ENCODE assay signal across 38 cellular contexts in the genomic region with DNA sequence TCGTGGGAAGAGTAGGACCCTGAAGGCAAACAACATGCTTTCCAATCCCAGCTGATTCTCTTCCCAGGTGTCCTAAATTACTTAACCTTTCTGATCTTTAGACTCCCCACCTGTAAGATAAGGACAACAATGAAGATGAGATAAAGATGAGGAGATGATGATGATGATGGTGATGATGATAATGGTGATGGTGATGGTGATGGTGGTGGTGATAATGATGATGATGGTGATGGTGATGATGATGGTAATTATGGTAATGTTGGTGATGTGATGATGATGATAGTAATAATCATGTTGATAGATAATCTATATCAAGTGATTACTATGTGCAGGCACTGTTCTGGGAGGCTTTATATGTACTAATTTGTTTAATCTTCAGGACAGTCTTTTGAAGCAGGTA. TPM values are rescaled to one million over a fixed set of nuclear protein-coding genes. Genes with fewer than 3 reads are reported as not detected.
"Had no signal": no experiment of that assay in that cellular context is flagged by ENCODE, and none has a peak within 500 bp of the region (broad histone marks: within the 10 kb centered on the region; RNA-seq: fewer than 3 reads in every experiment).

No MANE protein-coding gene starts in this region.

- H3K4me3 ChIP-seq: adrenal gland, body of pancreas, breast epithelium had no signal

- ATAC-seq: activated CD8-positive, alpha-beta T cell treated with anti-CD3 and anti-CD28 coated beads for 36 hours; activated naive CD4-positive, alpha-beta T cell treated with anti-CD3 and anti-CD28 coated beads, Interleukin-2, amount 50 U/mL, for 72 hours; activated T-cell treated with anti-CD3 and anti-CD28 coated beads, Interleukin-2, amount 50 U/mL, for 4 hours; activated T-cell treated with anti-CD3 and anti-CD28 coated beads, Interleukin-2, amount 50 U/mL, for 72 hours; activated T-helper 17 cell treated with anti-CD3 and anti-CD28 coated beads, Interleukin-2, amount 50 U/mL, for 72 hours; body of pancreas had no signal

- FAIRE-seq: astrocyte, TTC549 had no signal

- H3K4me1 ChIP-seq: body of pancreas, breast epithelium had no signal

- H3K27ac Mint-ChIP-seq: activated B cell treated with CpG ODN at 0.5 μM for 24 hours; activated CD4-positive, alpha-beta memory T cell treated with anti-CD3 and anti-CD28 coated beads for 36 hours; activated CD4-positive, alpha-beta T cell treated with anti-CD3 and anti-CD28 coated beads, Interleukin-2, amount 10 ng/mL, durations not matched to agents 24 days and 14 days; activated CD8-positive, alpha-beta T cell treated with anti-CD3 and anti-CD28 coated beads for 36 hours; activated naive CD4-positive, alpha-beta T cell treated with anti-CD3 and anti-CD28 coated beads for 36 hours; activated naive CD4-positive, alpha-beta T cell treated with anti-CD3 and anti-CD28 coated beads, Interleukin-2, amount 50 U/mL, for 72 hours; activated naive CD8-positive, alpha-beta T cell treated with anti-CD3 and anti-CD28 coated beads for 36 hours; activated T-cell treated with anti-CD3 and anti-CD28 coated beads, Interleukin-2, amount 50 U/mL, for 72 hours; activated T-helper 1 cell treated with anti-CD3 and anti-CD28 coated beads, Interleukin-12 subunit alpha, Interleukin-12 subunit beta, Interleukin-2, Interleukin-4 antibody, amounts not matched to agents 30 ng/mL and 10 ng/mL and 1 ng/mL, durations not matched to agents 14 hours and 24 hours and 36 hours; activated T-helper 17 cell treated with anti-CD3 and anti-CD28 coated beads, Interleukin-2, amount 50 U/mL, for 72 hours; T-helper 1 cell treated with Interleukin-12 subunit alpha and Interleukin-12 subunit beta and Interleukin-4 antibody, amounts not matched to agents 30 μg/mL and 1 μg/mL, for 36 hours had no signal

- DNase-seq: activated B cell treated with CpG ODN at 0.5 μM for 24 hours; activated CD4-positive, alpha-beta memory T cell treated with anti-CD3 and anti-CD28 coated beads for 36 hours; activated CD4-positive, alpha-beta T cell treated with anti-CD3 and anti-CD28 coated beads for 4 hours; activated CD4-positive, alpha-beta T cell treated with anti-CD3 and anti-CD28 coated beads, Interleukin-2, amount 10 ng/mL, durations not matched to agents 24 days and 14 days; activated CD4-positive, alpha-beta T cell treated with anti-CD3 and anti-CD28 coated beads, Interleukin-2, amount 50 U/mL, for 1 hour; activated CD4-positive, alpha-beta T cell treated with anti-CD3 and anti-CD28 coated beads, Interleukin-2, amount 50 U/mL, for 4 hours; activated CD4-positive, CD25-positive, alpha-beta regulatory T cell treated with anti-CD3 and anti-CD28 coated beads, Interleukin-2, amount 50 U/mL, for 72 hours; activated CD8-positive, alpha-beta memory T cell treated with anti-CD3 and anti-CD28 coated beads, Interleukin-2, amount 50 U/mL, for 4 hours; activated CD8-positive, alpha-beta T cell treated with anti-CD3 and anti-CD28 coated beads for 36 hours; activated effector memory CD4-positive, alpha-beta T cell treated with anti-CD3 and anti-CD28 coated beads, Interleukin-2, amount 50 U/mL, for 16 hours; activated gamma-delta T cell treated with Interleukin-2 at 50 U/mL for 16 hours; activated naive CD4-positive, alpha-beta T cell; activated naive CD4-positive, alpha-beta T cell treated with anti-CD3 and anti-CD28 coated beads for 36 hours; activated naive CD4-positive, alpha-beta T cell treated with anti-CD3 and anti-CD28 coated beads, Interleukin-2, amount 50 U/mL, for 16 hours; activated naive CD8-positive, alpha-beta T cell treated with anti-CD3 and anti-CD28 coated beads for 36 hours; activated T-cell treated with anti-CD3 and anti-CD28 coated beads for 4 hours; activated T-cell treated with anti-CD3 and anti-CD28 coated beads, Interleukin-2, amount 50 U/mL, for 1 hour; activated T-cell treated with anti-CD3 and anti-CD28 coated beads, Interleukin-2, amount 50 U/mL, for 4 hours; activated T-cell treated with anti-CD3 and anti-CD28 coated beads, Interleukin-2, amount 50 U/mL, for 72 hours; adrenal gland; amniotic stem cell; aorta; body of pancreas; brain microvascular endothelial cell; central memory CD4-positive, alpha-beta T cell; T-helper 1 cell; T1000 had no signal

- H3K36me3 Mint-ChIP-seq: activated CD4-positive, alpha-beta memory T cell treated with anti-CD3 and anti-CD28 coated beads for 36 hours; activated naive CD8-positive, alpha-beta T cell treated with anti-CD3 and anti-CD28 coated beads for 36 hours had no signal

- H3K4me1 Mint-ChIP-seq: activated B cell treated with CpG ODN at 0.5 μM for 24 hours; activated CD4-positive, alpha-beta T cell treated with anti-CD3 and anti-CD28 coated beads, Interleukin-2, amount 10 ng/mL, durations not matched to agents 24 days and 14 days; activated naive CD8-positive, alpha-beta T cell treated with anti-CD3 and anti-CD28 coated beads for 36 hours; activated T-helper 17 cell treated with anti-CD3 and anti-CD28 coated beads, Interleukin-2, amount 50 U/mL, for 72 hours had no signal

- H3K36me3 ChIP-seq: adrenal gland, brain microvascular endothelial cell, breast epithelium had no signal

- H3K9me3 ChIP-seq: adrenal gland, body of pancreas, breast epithelium had no signal

- H3K4me3 Mint-ChIP-seq: activated B cell treated with CpG ODN at 0.5 μM for 24 hours; activated CD4-positive, alpha-beta memory T cell treated with anti-CD3 and anti-CD28 coated beads for 36 hours; activated CD4-positive, alpha-beta T cell treated with anti-CD3 and anti-CD28 coated beads, Interleukin-2, amount 10 ng/mL, durations not matched to agents 24 days and 14 days; activated CD8-positive, alpha-beta T cell treated with anti-CD3 and anti-CD28 coated beads for 36 hours; activated naive CD4-positive, alpha-beta T cell treated with anti-CD3 and anti-CD28 coated beads for 36 hours; activated naive CD8-positive, alpha-beta T cell treated with anti-CD3 and anti-CD28 coated beads for 36 hours; activated T-cell treated with anti-CD3 and anti-CD28 coated beads, Interleukin-2, amount 50 U/mL, for 4 hours; activated T-cell treated with anti-CD3 and anti-CD28 coated beads, Interleukin-2, amount 50 U/mL, for 72 hours; activated T-helper 1 cell treated with anti-CD3 and anti-CD28 coated beads, Interleukin-12 subunit alpha, Interleukin-12 subunit beta, Interleukin-2, Interleukin-4 antibody, amounts not matched to agents 30 ng/mL and 10 ng/mL and 1 ng/mL, durations not matched to agents 14 hours and 24 hours and 36 hours; activated T-helper 17 cell treated with anti-CD3 and anti-CD28 coated beads, Interleukin-2, amount 50 U/mL, for 72 hours; T-helper 1 cell treated with Interleukin-12 subunit alpha and Interleukin-12 subunit beta and Interleukin-4 antibody, amounts not matched to agents 30 μg/mL and 1 μg/mL, for 36 hours had no signal

- H3K27ac ChIP-seq: adrenal gland, body of pancreas, brain microvascular endothelial cell, breast epithelium, VCaP had no signal

- H3K27me3 Mint-ChIP-seq: activated B cell treated with CpG ODN at 0.5 μM for 24 hours; activated CD4-positive, alpha-beta T cell treated with anti-CD3 and anti-CD28 coated beads, Interleukin-2, amount 10 ng/mL, durations not matched to agents 24 days and 14 days had no signal

- H3K27me3 ChIP-seq: adrenal gland, body of pancreas, brain microvascular endothelial cell, breast epithelium had no signal

RNA-seq across cellular contexts. Expression of a gene that starts 48.3 kb away (rescaled TPM):
- total RNA-seq: activated B cell treated with CpG ODN at 0.5 μM for 24 hours; activated CD4-positive, alpha-beta memory T cell treated with anti-CD3 and anti-CD28 coated beads for 36 hours; activated CD4-positive, alpha-beta T cell treated with anti-CD3 and anti-CD28 coated beads, Interleukin-2, amount 10 ng/mL, durations not matched to agents 24 days and 14 days; activated CD8-positive, alpha-beta memory T cell treated with anti-CD3 and anti-CD28 coated beads for 36 hours; activated CD8-positive, alpha-beta T cell treated with anti-CD3 and anti-CD28 coated beads for 36 hours; activated naive CD4-positive, alpha-beta T cell treated with anti-CD3 and anti-CD28 coated beads for 36 hours; activated naive CD4-positive, alpha-beta T cell treated with anti-CD3 and anti-CD28 coated beads, Interleukin-2, amount 50 U/mL, for 72 hours; activated naive CD8-positive, alpha-beta T cell treated with anti-CD3 and anti-CD28 coated beads for 36 hours; activated T-cell treated with anti-CD3 and anti-CD28 coated beads, Interleukin-2, amount 50 U/mL, for 72 hours; activated T-helper 1 cell treated with anti-CD3 and anti-CD28 coated beads, Interleukin-12 subunit alpha, Interleukin-12 subunit beta, Interleukin-2, Interleukin-4 antibody, amounts not matched to agents 30 ng/mL and 10 ng/mL and 1 ng/mL, durations not matched to agents 14 hours and 24 hours and 36 hours; activated T-helper 17 cell treated with anti-CD3 and anti-CD28 coated beads, Interleukin-2, amount 50 U/mL, for 72 hours; aorta; astrocyte; cardiac septum; T-helper 2 cell treated with Interferon-gamma antibody and Interleukin-4, amounts not matched to agents 100 ng/mL and 5 ng/mL, for 36 hours had no signal

RNA-seq across cellular contexts. Expression of a gene that starts 51.5 kb away (rescaled TPM):
- total RNA-seq: activated T-cell treated with anti-CD3 and anti-CD28 coated beads, Interleukin-2, amount 50 U/mL, for 4 hours had no signal
